In genomic region chr4:186702297-186702696, GRCh38 we compare ENCODE assay signal across 19 cellular contexts. TPM values are rescaled to one million over a fixed set of nuclear protein-coding genes. Genes with fewer than 3 reads are reported as not detected.
DNase-seq lines count a peak whose midpoint lies in the region; ATAC-seq and TF ChIP-seq lines count a peak whose summit lies in the region.
"Had no signal": no experiment of that assay in that cellular context is flagged by ENCODE, and none has a peak within 500 bp of the region (broad histone marks: within the 10 kb centered on the region; RNA-seq: fewer than 3 reads in every experiment).

No MANE protein-coding gene starts in this region.

- no peak overlapping the region for H3K9ac ChIP-seq in SK-N-SH
- peak overlapping the region in 1 of 5 donors; percentile 40 for H3K9ac ChIP-seq in subcutaneous abdominal adipose tissue (ENCODE audit: low read length in 5 of 5)

- H3K4me3 ChIP-seq in SK-N-SH (ENCODE audit: low read depth in 2 of 2, low read length in 1 of 2), result no peak overlapping the region
- H3K4me3 ChIP-seq in subcutaneous abdominal adipose tissue (ENCODE audit: low read depth in 1 of 5, low read length in 5 of 5), result no peak overlapping the region
- H3K4me3 ChIP-seq: esophagus squamous epithelium had no signal

- H3K27me3 ChIP-seq in SK-N-SH (ENCODE audit: insufficient read depth) (no peaks in the 10 kb centered on the region; the same call in 1 of the 2 replicates), subcutaneous abdominal adipose tissue (ENCODE audit: control insufficient read depth in 5 of 5, insufficient read depth in 4 of 5, low read length in 5 of 5) (no peaks in the 10 kb centered on the region)
- H3K27me3 ChIP-seq: esophagus squamous epithelium had no signal

- H3K27ac ChIP-seq in SK-N-SH (ENCODE audit: low read depth in 2 of 2, low read length in 1 of 2) (no peak overlapping the region), cingulate gyrus (ENCODE audit: low read depth, low read length) (peak overlapping the region; percentile 10), subcutaneous abdominal adipose tissue (ENCODE audit: low read depth, low read length) (peak overlapping the region; percentile 86)
- H3K27ac ChIP-seq: 22Rv1 had no signal

- TF ChIP-seq CTCF in SK-N-SH (IDR thresholded peaks at IDR 0.05) (no peak), mesothelial cell of epicardium (IDR thresholded peaks at IDR 0.05; ENCODE audit: unreplicated experiment) (no peak)

- H3F3A ChIP-seq in SK-N-SH (replicated peaks; ENCODE audit: insufficient read depth), result no peaks in the 10 kb centered on the region

- CTCF ChIA-PET in SK-N-SH (lab: Yijun Ruan, JAX), result interaction anchor here (1.1 kb wide), 1 partner anchor 9 kb away, joined by 3 read pairs; no protein-coding TSS in a partner anchor

- WGBS in SK-N-SH (ENCODE audit: low lambda C conversion rate), result 41% methylated on average over 4 of the region's 4 CpGs

- DNase-seq in SK-N-SH (no peak), mesothelial cell of epicardium (ENCODE audit: low spot score in 2 of 2, unreplicated experiment in 2 of 2) (no peak), HPDE6-E6E7 (ENCODE audit: extremely low spot score) (no peak), NCI-H2081 (lab: John Stamatoyannopoulos, UW) (no peak)
- DNase-seq: activated CD4-positive, alpha-beta T cell treated with anti-CD3 and anti-CD28 coated beads, Interleukin-2, amount 50 U/mL, for 4 hours; BE2C; esophagus squamous epithelium; H9; head of caudate nucleus; midbrain; NCI-H2081 treated with DMSO at 0.1 percent for 48 hours; NCI-H510A; nucleus accumbens had no signal

- H3K79me2 ChIP-seq in SK-N-SH (ENCODE audit: insufficient read depth), result peaks cover 100% of the 10 kb centered on the region

- peaks cover 30% of the 10 kb centered on the region for H4K20me1 ChIP-seq in SK-N-SH (ENCODE audit: insufficient read depth)

- H3K4me3 Mint-ChIP-seq in mesothelial cell of epicardium, result no peak overlapping the region
- H3K4me3 Mint-ChIP-seq: activated naive CD4-positive, alpha-beta T cell treated with anti-CD3 and anti-CD28 coated beads, Interleukin-2, amount 50 U/mL, for 24 hours; H9 had no signal

- peaks cover 65% of the 10 kb centered on the region for H3K4me1 Mint-ChIP-seq in mesothelial cell of epicardium
- H3K4me1 Mint-ChIP-seq: activated naive CD4-positive, alpha-beta T cell treated with anti-CD3 and anti-CD28 coated beads, Interleukin-2, amount 50 U/mL, for 24 hours had no signal

- no peaks in the 10 kb centered on the region for H3K9me3 Mint-ChIP-seq in mesothelial cell of epicardium
- H3K9me3 Mint-ChIP-seq: activated naive CD4-positive, alpha-beta T cell treated with anti-CD3 and anti-CD28 coated beads, Interleukin-2, amount 50 U/mL, for 24 hours; H9 had no signal

- H3K36me3 ChIP-seq in SK-N-SH (replicated peaks in 1 of 2; ENCODE audit: control insufficient read depth in 1 of 2, insufficient read depth in 2 of 2, low read length in 1 of 2), result peaks cover 0 to 5% of the 10 kb centered on the region in 2 experiments
- peaks cover 0 to 17% (median 12%) of the 10 kb centered on the region in 5 donors for H3K36me3 ChIP-seq in subcutaneous abdominal adipose tissue (ENCODE audit: control insufficient read depth in 5 of 5, insufficient read depth in 5 of 5, low read length in 5 of 5)
- H3K36me3 ChIP-seq: BE2C had no signal

- H3K9me3 ChIP-seq in SK-N-SH (no peaks in the 10 kb centered on the region), subcutaneous abdominal adipose tissue (ENCODE audit: control insufficient read depth in 5 of 5, low read length in 5 of 5) (no peaks in the 10 kb centered on the region)
- H3K9me3 ChIP-seq: BE2C, esophagus squamous epithelium had no signal

- H3K4me1 ChIP-seq in SK-N-SH (ENCODE audit: control insufficient read depth in 1 of 2, insufficient read depth in 2 of 2, low read depth in 1 of 2, low read length in 1 of 2) (peaks cover 0 to 8% of the 10 kb centered on the region in 2 experiments; a peak in 1 of 4 replicates), subcutaneous abdominal adipose tissue (ENCODE audit: control insufficient read depth in 5 of 5, insufficient read depth in 5 of 5, low read length in 5 of 5) (peaks cover 9 to 35% (median 32%) of the 10 kb centered on the region in 5 donors)
- H3K4me1 ChIP-seq: BE2C had no signal

- POLR2A ChIA-PET in SK-N-SH (lab: Yijun Ruan, JAX), result no interaction called here

- no peak for TF ChIP-seq EP300 in SK-N-SH (IDR thresholded peaks at IDR 0.05; ENCODE audit: borderline replicate concordance in 1 of 2, low read depth in 1 of 2, low read length in 1 of 2)

- peaks cover 20% of the 10 kb centered on the region for H3K36me3 Mint-ChIP-seq in mesothelial cell of epicardium
- H3K36me3 Mint-ChIP-seq: activated naive CD4-positive, alpha-beta T cell treated with anti-CD3 and anti-CD28 coated beads, Interleukin-2, amount 50 U/mL, for 24 hours had no signal

- no peaks in the 10 kb centered on the region for H3K9me2 ChIP-seq in SK-N-SH

- no peaks in the 10 kb centered on the region for H3K27me3 Mint-ChIP-seq in mesothelial cell of epicardium (ENCODE audit: low read depth)

- H3K4me2 ChIP-seq in SK-N-SH, result 0 out of 2 replicates have a peak overlapping the region, but pooled peaks have one; percentile 47

- ATAC-seq in SK-N-SH treated with all-trans-retinoic acid at 6 μM for 48 hours (no peak), HG03097 (IDR thresholded peaks at IDR 0.05; ENCODE audit: low FRiP score, unreplicated experiment) (no peak)

- H3K27ac Mint-ChIP-seq in mesothelial cell of epicardium, result peak overlapping the region; percentile 74
- H3K27ac Mint-ChIP-seq: activated naive CD4-positive, alpha-beta T cell treated with anti-CD3 and anti-CD28 coated beads, Interleukin-2, amount 50 U/mL, for 24 hours; H9 had no signal

- no peak for TF ChIP-seq RAD21 in SK-N-SH (IDR thresholded peaks at IDR 0.05; ENCODE audit: low read length)

- H2AFZ ChIP-seq in SK-N-SH (ENCODE audit: low read depth), result no peak overlapping the region

TF ChIP-seq in SK-N-SH, 30 proteins besides CTCF, POLR2A, EP300 and RAD21:
- TF ChIP-seq MEF2A (IDR thresholded peaks at IDR 0.05; ENCODE audit: borderline replicate concordance, low read depth) (no peak), FOXM1 (IDR thresholded peaks at IDR 0.05; ENCODE audit: low read depth) (no peak)

TF ChIP-seq in SK-N-SH treated with all-trans-retinoic acid at 6 μM for 48 hours, 23 proteins besides CTCF, POLR2A, EP300 and RAD21:
- TF ChIP-seq GLIS3 (CRISPR knock-in tag; IDR thresholded peaks at IDR 0.05) (no peak), TSHZ2 (CRISPR knock-in tag; IDR thresholded peaks at IDR 0.05) (no peak), ZFP3 (CRISPR knock-in tag; IDR thresholded peaks at IDR 0.05) (no peak), BACH2 (CRISPR knock-in tag; IDR thresholded peaks at IDR 0.05; ENCODE audit: borderline replicate concordance) (no peak), TOX (CRISPR knock-in tag; IDR thresholded peaks at IDR 0.05; ENCODE audit: borderline replicate concordance) (no peak), ZNF8 (CRISPR knock-in tag; IDR thresholded peaks at IDR 0.05) (no peak), ESRRG (CRISPR knock-in tag; IDR thresholded peaks at IDR 0.05) (no peak), ZNF70 (CRISPR knock-in tag; IDR thresholded peaks at IDR 0.05) (no peak), ARNTL (CRISPR knock-in tag; IDR thresholded peaks at IDR 0.05; ENCODE audit: borderline replicate concordance, low read depth) (no peak)

RNA-seq across cellular contexts. Expression of gene FAT1, which starts 21.4 kb away (rescaled TPM):
- 32.2 and 41.3 TPM in 2 replicates for polyA plus RNA-seq in SK-N-SH (2012; rRNA removed)
- polyA plus RNA-seq in SK-N-SH (2012; cell fraction: cytosol; rRNA removed), result 24.5 and 30.8 TPM in 2 replicates
- 76.0 and 102 TPM in 2 replicates for polyA plus RNA-seq in SK-N-SH (2012; cell fraction: nucleus; rRNA removed)
- total RNA-seq in mesothelial cell of epicardium, result 211 to 224 TPM (median 224 TPM) in 3 replicates

Comparison
In these comparisons a context has a peak if more than half of its experiments do, and no peak if none do; other contexts are left out.
1. H3K27ac ChIP-seq: peak in cingulate gyrus (single experiment) and subcutaneous abdominal adipose tissue (single experiment); none in SK-N-SH (0 of 2).